ENCODE assay signal across 1 cellular context in the genomic region with DNA sequence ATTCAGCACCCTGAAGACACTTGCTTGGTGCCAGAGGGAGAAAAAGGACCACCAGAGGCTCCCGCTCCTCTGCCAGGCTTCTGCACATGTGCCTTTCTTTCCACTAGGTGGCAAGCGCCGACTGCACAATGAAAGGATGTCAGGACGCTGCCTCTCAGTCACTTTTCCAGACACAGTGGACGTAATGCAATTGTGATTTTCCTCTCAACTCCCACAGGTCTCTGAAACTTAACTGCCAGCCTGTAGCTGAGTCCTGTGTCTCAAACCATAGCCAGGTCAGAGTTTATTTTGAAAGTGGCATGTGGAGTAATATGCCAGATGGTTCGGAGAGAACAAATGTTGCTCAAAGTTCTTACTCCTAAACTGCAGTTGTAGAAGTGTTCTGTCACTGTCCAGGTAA.
A peak's percentile ranks its signal among the peaks of the same experiment; 100 is the strongest.
TF ChIP-seq lines count a peak whose summit lies in the region.

No MANE protein-coding gene starts in this region.

TF ChIP-seq in K562, 482 proteins besides CTCF, POLR2A, EP300 and RAD21 (continued from another document):
- TF ChIP-seq TCF7 (IDR thresholded peaks at IDR 0.05; ENCODE audit: borderline replicate concordance) (no peak), KLF16 (IDR thresholded peaks at IDR 0.05) (0 out of 2 replicates have a peak, but pooled peaks have one; percentile 51), MAFK (IDR thresholded peaks at IDR 0.05; ENCODE audit: low read length) (peak; percentile 18; the same call in 1 of the 2 replicates), PPARD (CRISPR knock-in tag; IDR thresholded peaks at IDR 0.05) (no peak), STAG1 (CRISPR knock-in tag; IDR thresholded peaks at IDR 0.05; ENCODE audit: borderline replicate concordance) (peak; percentile 94), E2F8 (IDR thresholded peaks at IDR 0.05; ENCODE audit: low read depth, partially characterized antibody) (no peak), ARID2 (IDR thresholded peaks at IDR 0.05) (0 out of 2 replicates have a peak, but pooled peaks have one; percentile 39), TRIM24 (IDR thresholded peaks at IDR 0.05) (no peak), ILK (tag; IDR thresholded peaks at IDR 0.05; ENCODE audit: borderline replicate concordance, low read depth) (no peak), SMC3 (conservative IDR thresholded peaks at IDR 0.05; ENCODE audit: insufficient read depth, low read depth, low read length) (peak; percentile 82), RBM17 (IDR thresholded peaks at IDR 0.05; ENCODE audit: borderline replicate concordance, low read depth, low read length) (no peak), HDGF (IDR thresholded peaks at IDR 0.05) (0 out of 2 replicates have a peak, but pooled peaks have one; percentile 36), ZNF184 (CRISPR knock-in tag; IDR thresholded peaks at IDR 0.05) (no peak), RCOR1 (IDR thresholded peaks at IDR 0.05; ENCODE audit: borderline replicate concordance in 1 of 2, low read depth in 2 of 2, low read length in 2 of 2) (peak in 1 of 2 experiments; percentile 25; a peak in 1 of 4 replicates), XRCC5 (IDR thresholded peaks at IDR 0.05; ENCODE audit: low read depth, low read length) (0 out of 2 replicates have a peak, but pooled peaks have one; percentile 49), SRSF9 (IDR thresholded peaks at IDR 0.05; ENCODE audit: borderline replicate concordance, low read depth, low read length) (no peak), RBM14 (IDR thresholded peaks at IDR 0.05; ENCODE audit: borderline replicate concordance, insufficient read depth, low read depth, low read length) (no peak), RBM15 (IDR thresholded peaks at IDR 0.05; ENCODE audit: insufficient read depth, low read length) (no peak), TBP (optimal IDR thresholded peaks at IDR 0.05; ENCODE audit: low read depth, low read length) (peak; percentile 29), PML (IDR thresholded peaks at IDR 0.05; ENCODE audit: low read length) (no peak), CC2D1A (IDR thresholded peaks at IDR 0.05) (peak; percentile 50; the same call in 1 of the 2 replicates), MAZ (CRISPR knock-in tag; conservative IDR thresholded peaks at IDR 0.05 in 1 of 2, IDR thresholded peaks at IDR 0.05 in 1 of 2) (0 out of 4 replicates have a peak, but pooled peaks of 1 of the 2 experiments have one; percentile 17), BHLHE40 (IDR thresholded peaks at IDR 0.05; ENCODE audit: low read length) (peak; percentile 22; the same call in 1 of the 2 replicates)
- TF ChIP-seq, protein P1, sequence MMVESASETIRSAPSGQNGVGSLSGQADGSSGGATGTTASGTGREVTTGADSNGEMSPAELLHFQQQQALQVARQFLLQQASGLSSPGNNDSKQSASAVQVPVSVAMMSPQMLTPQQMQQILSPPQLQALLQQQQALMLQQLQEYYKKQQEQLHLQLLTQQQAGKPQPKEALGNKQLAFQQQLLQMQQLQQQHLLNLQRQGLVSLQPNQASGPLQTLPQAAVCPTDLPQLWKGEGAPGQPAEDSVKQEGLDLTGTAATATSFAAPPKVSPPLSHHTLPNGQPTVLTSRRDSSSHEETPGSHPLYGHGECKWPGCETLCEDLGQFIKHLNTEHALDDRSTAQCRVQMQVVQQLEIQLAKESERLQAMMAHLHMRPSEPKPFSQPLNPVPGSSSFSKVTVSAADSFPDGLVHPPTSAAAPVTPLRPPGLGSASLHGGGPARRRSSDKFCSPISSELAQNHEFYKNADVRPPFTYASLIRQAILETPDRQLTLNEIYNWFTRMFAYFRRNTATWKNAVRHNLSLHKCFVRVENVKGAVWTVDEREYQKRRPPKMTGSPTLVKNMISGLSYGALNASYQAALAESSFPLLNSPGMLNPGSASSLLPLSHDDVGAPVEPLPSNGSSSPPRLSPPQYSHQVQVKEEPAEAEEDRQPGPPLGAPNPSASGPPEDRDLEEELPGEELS (CRISPR knock-in tag; IDR thresholded peaks at IDR 0.05; ENCODE audit: borderline replicate concordance) = no peak
- TF ChIP-seq, protein P2, sequence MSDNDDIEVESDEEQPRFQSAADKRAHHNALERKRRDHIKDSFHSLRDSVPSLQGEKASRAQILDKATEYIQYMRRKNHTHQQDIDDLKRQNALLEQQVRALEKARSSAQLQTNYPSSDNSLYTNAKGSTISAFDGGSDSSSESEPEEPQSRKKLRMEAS (CRISPR knock-in tag; IDR thresholded peaks at IDR 0.05) = no peak
